Comparison of ENCODE assay signal across 20 cellular contexts in genomic region chr7:3025616-3026015, GRCh38. TPM values are rescaled to one million over a fixed set of nuclear protein-coding genes. Genes with fewer than 3 reads are reported as not detected.
DNase-seq lines count a peak whose midpoint lies in the region; ATAC-seq, FAIRE-seq and TF ChIP-seq lines count a peak whose summit lies in the region.
"Had no signal": no experiment of that assay in that cellular context is flagged by ENCODE, and none has a peak within 500 bp of the region (broad histone marks: within the 10 kb centered on the region; RNA-seq: fewer than 3 reads in every experiment).

No MANE protein-coding gene starts in this region.

- H3K36me3 Mint-ChIP-seq in activated T-cell treated with anti-CD3 and anti-CD28 coated beads, Interleukin-2, amount 50 U/mL, for 72 hours (ENCODE audit: insufficient read depth in 2 of 2): peaks cover 29 to 42% of the 10 kb centered on the region in 2 donors
- peaks cover 52% of the 10 kb centered on the region for H3K36me3 Mint-ChIP-seq in activated T-cell treated with anti-CD3 and anti-CD28 coated beads, Interleukin-2, amount 50 U/mL, for 4 hours (ENCODE audit: insufficient read depth)
- peaks cover 79% of the 10 kb centered on the region for H3K36me3 Mint-ChIP-seq in CD8-positive, alpha-beta T cell
- peaks cover 94% of the 10 kb centered on the region for H3K36me3 Mint-ChIP-seq in activated T-helper 17 cell treated with anti-CD3 and anti-CD28 coated beads, Interleukin-2, amount 50 U/mL, for 72 hours (ENCODE audit: low read depth)
- H3K36me3 Mint-ChIP-seq in memory B cell: peaks cover 50% of the 10 kb centered on the region

- CTCF ChIA-PET in CD8-positive, alpha-beta T cell (lab: Charles Lee): no interaction called here

- H3K27ac Mint-ChIP-seq in activated T-cell treated with anti-CD3 and anti-CD28 coated beads, Interleukin-2, amount 50 U/mL, for 72 hours: peak overlapping the region; percentile 79
- peak overlapping the region; percentile 57 for H3K27ac Mint-ChIP-seq in CD8-positive, alpha-beta T cell
- H3K27ac Mint-ChIP-seq in activated T-helper 17 cell treated with anti-CD3 and anti-CD28 coated beads, Interleukin-2, amount 50 U/mL, for 72 hours: peak overlapping the region; percentile 27
- H3K27ac Mint-ChIP-seq in memory B cell: peak overlapping the region; percentile 47
- H3K27ac Mint-ChIP-seq: HFFc6 had no signal

- TF ChIP-seq CTCF in CD8-positive, alpha-beta T cell (IDR thresholded peaks at IDR 0.05): no peak

- no peaks in the 10 kb centered on the region for H3K27me3 ChIP-seq in CD8-positive, alpha-beta T cell (ENCODE audit: insufficient read depth, low read length)
- H3K27me3 ChIP-seq: BLaER1 treated with 17β-estradiol and CSF1 and Interleukin-3, amounts not matched to agents 10 nM and 100 nM had no signal

- peaks cover 35% of the 10 kb centered on the region for H3K4me1 Mint-ChIP-seq in activated T-cell treated with anti-CD3 and anti-CD28 coated beads, Interleukin-2, amount 50 U/mL, for 72 hours (ENCODE audit: low read depth)
- peaks cover 55% of the 10 kb centered on the region for H3K4me1 Mint-ChIP-seq in activated T-cell treated with anti-CD3 and anti-CD28 coated beads, Interleukin-2, amount 50 U/mL, for 4 hours (ENCODE audit: low read depth)
- peaks cover 66% of the 10 kb centered on the region for H3K4me1 Mint-ChIP-seq in CD8-positive, alpha-beta T cell (ENCODE audit: low read depth)
- peaks cover 52% of the 10 kb centered on the region for H3K4me1 Mint-ChIP-seq in activated T-helper 17 cell treated with anti-CD3 and anti-CD28 coated beads, Interleukin-2, amount 50 U/mL, for 72 hours
- peaks cover 36% of the 10 kb centered on the region for H3K4me1 Mint-ChIP-seq in memory B cell

- peaks cover 9 to 14% of the 10 kb centered on the region in 2 donors for H3K9me3 Mint-ChIP-seq in activated T-cell treated with anti-CD3 and anti-CD28 coated beads, Interleukin-2, amount 50 U/mL, for 72 hours
- H3K9me3 Mint-ChIP-seq in activated T-cell treated with anti-CD3 and anti-CD28 coated beads, Interleukin-2, amount 50 U/mL, for 4 hours: peaks cover 16% of the 10 kb centered on the region
- H3K9me3 Mint-ChIP-seq in CD8-positive, alpha-beta T cell: peaks cover 25% of the 10 kb centered on the region
- H3K9me3 Mint-ChIP-seq in activated T-helper 17 cell treated with anti-CD3 and anti-CD28 coated beads, Interleukin-2, amount 50 U/mL, for 72 hours: peaks cover 12% of the 10 kb centered on the region
- peaks cover 14% of the 10 kb centered on the region for H3K9me3 Mint-ChIP-seq in memory B cell

- no peak overlapping the region for H3K27ac ChIP-seq in CD8-positive, alpha-beta T cell (ENCODE audit: low read depth, low read length)
- H3K27ac ChIP-seq: BLaER1 treated with 17β-estradiol and CSF1 and Interleukin-3, amounts not matched to agents 10 nM and 100 nM had no signal

- H3K4me3 ChIP-seq in CD8-positive, alpha-beta T cell (ENCODE audit: low read depth, low read length): no peak overlapping the region
- H3K4me3 ChIP-seq: BLaER1 treated with 17β-estradiol and CSF1 and Interleukin-3, amounts not matched to agents 10 nM and 100 nM had no signal

- FAIRE-seq in HTR-8/SVneo (lab: Jason Lieb, UNC): no peak
- FAIRE-seq: GM12892, GM18507, HepG2 had no signal

- H3K4me1 ChIP-seq in CD8-positive, alpha-beta T cell (ENCODE audit: insufficient read depth, low read length): peaks cover 18% of the 10 kb centered on the region

- intact Hi-C loops in CD8-positive, alpha-beta T cell (cut with DNase I, micrococcal nuclease): loop anchor here in 1 of 2 experiments (5.0 kb wide), 1 partner anchor 37 kb away; no protein-coding TSS in a partner anchor

- POLR2A ChIA-PET in CD8-positive, alpha-beta T cell (lab: Charles Lee): no interaction called here

- DNase-seq in activated T-cell treated with anti-CD3 and anti-CD28 coated beads, Interleukin-2, amount 50 U/mL, for 72 hours: no peak
- DNase-seq in activated T-cell treated with anti-CD3 and anti-CD28 coated beads, Interleukin-2, amount 50 U/mL, for 4 hours: no peak
- DNase-seq in CD8-positive, alpha-beta T cell: no peak
- DNase-seq in memory B cell (ENCODE audit: low spot score in 2 of 2) (no peak), NCI-H1105 (lab: John Stamatoyannopoulos, UW) (no peak), HTR-8/SVneo (ENCODE audit: insufficient read length, low spot score) (no peak)
- DNase-seq: DMS153, DMS79, GDM1, GOT3, H7, HFFc6 had no signal

- H3K9me3 ChIP-seq in CD8-positive, alpha-beta T cell (ENCODE audit: low read length): no peaks in the 10 kb centered on the region

- ATAC-seq in activated T-cell treated with anti-CD3 and anti-CD28 coated beads, Interleukin-2, amount 50 U/mL, for 72 hours (replicated peaks in 1 of 2): no peak
- ATAC-seq in activated T-cell treated with anti-CD3 and anti-CD28 coated beads, Interleukin-2, amount 50 U/mL, for 4 hours: no peak
- ATAC-seq in CD8-positive, alpha-beta T cell: no peak
- ATAC-seq in activated T-helper 17 cell treated with anti-CD3 and anti-CD28 coated beads, Interleukin-2, amount 50 U/mL, for 72 hours (replicated peaks): no peak
- ATAC-seq in memory B cell (ENCODE audit: low read depth): no peak
- ATAC-seq: HCT116, HepG2 had no signal

- H3K4me3 Mint-ChIP-seq in activated T-cell treated with anti-CD3 and anti-CD28 coated beads, Interleukin-2, amount 50 U/mL, for 72 hours: no peak overlapping the region
- H3K4me3 Mint-ChIP-seq in activated T-cell treated with anti-CD3 and anti-CD28 coated beads, Interleukin-2, amount 50 U/mL, for 4 hours: no peak overlapping the region
- H3K4me3 Mint-ChIP-seq in CD8-positive, alpha-beta T cell: no peak overlapping the region
- no peak overlapping the region for H3K4me3 Mint-ChIP-seq in activated T-helper 17 cell treated with anti-CD3 and anti-CD28 coated beads, Interleukin-2, amount 50 U/mL, for 72 hours
- no peak overlapping the region for H3K4me3 Mint-ChIP-seq in memory B cell
- H3K4me3 Mint-ChIP-seq: B cell, HFFc6, IgD-negative memory B cell had no signal

- no peaks in the 10 kb centered on the region for H3K27me3 Mint-ChIP-seq in activated T-cell treated with anti-CD3 and anti-CD28 coated beads, Interleukin-2, amount 50 U/mL, for 72 hours (ENCODE audit: low read depth)
- H3K27me3 Mint-ChIP-seq in activated T-cell treated with anti-CD3 and anti-CD28 coated beads, Interleukin-2, amount 50 U/mL, for 4 hours (ENCODE audit: low read depth): no peaks in the 10 kb centered on the region
- H3K27me3 Mint-ChIP-seq in CD8-positive, alpha-beta T cell (ENCODE audit: low read depth): no peaks in the 10 kb centered on the region
- no peaks in the 10 kb centered on the region for H3K27me3 Mint-ChIP-seq in activated T-helper 17 cell treated with anti-CD3 and anti-CD28 coated beads, Interleukin-2, amount 50 U/mL, for 72 hours
- no peaks in the 10 kb centered on the region for H3K27me3 Mint-ChIP-seq in memory B cell
- H3K27me3 Mint-ChIP-seq: B cell, IgD-negative memory B cell had no signal

- H3K36me3 ChIP-seq in CD8-positive, alpha-beta T cell (ENCODE audit: insufficient read depth, low read length): peaks cover 3% of the 10 kb centered on the region

RNA-seq across cellular contexts. Expression of gene CARD11, which starts 18.1 kb away (rescaled TPM):
- total RNA-seq in activated T-cell treated with anti-CD3 and anti-CD28 coated beads, Interleukin-2, amount 50 U/mL, for 72 hours: 100 to 1,000 TPM; 101 to 114 TPM
- 10 to 100 TPM; 71.5 to 87.6 (median 87.5) TPM for total RNA-seq in activated T-cell treated with anti-CD3 and anti-CD28 coated beads, Interleukin-2, amount 50 U/mL, for 4 hours
- 100 to 1,000 TPM; 114 to 117 TPM for total RNA-seq in CD8-positive, alpha-beta T cell
- 100 to 1,000 TPM in 1 of 2 donors, 10 to 100 TPM in 1; 98.7 to 112 TPM for total RNA-seq in activated T-helper 17 cell treated with anti-CD3 and anti-CD28 coated beads, Interleukin-2, amount 50 U/mL, for 72 hours
- total RNA-seq: HepG2, HFFc6 had no signal

Comparison
In these comparisons a context has a peak if more than half of its experiments do, and no peak if none do; other contexts are left out.
1. H3K27ac Mint-ChIP-seq: peak in every context shown above with its lines; median percentile 79 in activated T-cell treated with anti-CD3 and anti-CD28 coated beads, Interleukin-2, amount 50 U/mL, for 72 hours; 57 in CD8-positive, alpha-beta T cell; 47 in memory B cell; 27 in activated T-helper 17 cell treated with anti-CD3 and anti-CD28 coated beads, Interleukin-2, amount 50 U/mL, for 72 hours.